In the genomic region with DNA sequence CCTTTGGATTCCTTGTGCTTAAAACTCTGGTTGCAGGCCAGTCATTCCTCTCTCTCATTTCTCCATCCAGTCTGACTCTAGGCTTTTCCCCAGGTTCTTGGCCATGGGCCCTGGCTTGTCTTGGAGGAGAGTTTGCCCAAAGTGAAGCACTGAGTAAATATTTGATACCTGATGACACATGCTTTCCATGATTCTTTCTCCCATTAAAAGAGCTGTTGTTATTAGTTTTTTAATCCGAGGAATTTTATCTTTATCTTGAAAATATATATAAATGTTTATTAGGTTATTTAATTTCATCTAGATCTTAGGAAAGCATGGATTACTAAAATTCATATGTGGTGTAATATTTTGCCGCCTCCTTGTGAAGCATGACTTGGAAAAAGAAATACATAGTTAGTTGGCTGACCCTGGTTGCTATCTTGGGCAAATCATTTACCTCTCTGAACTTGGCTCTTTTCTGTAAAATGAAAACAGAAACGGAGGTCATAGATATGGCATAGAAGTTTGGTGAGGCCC, we compare ENCODE assay signal across 12 cellular contexts.
DNase-seq lines count a peak whose midpoint lies in the region; FAIRE-seq and TF ChIP-seq lines count a peak whose summit lies in the region.
"Had no signal": no experiment of that assay in that cellular context is flagged by ENCODE, and none has a peak within 500 bp of the region (broad histone marks: within the 10 kb centered on the region; RNA-seq: fewer than 3 reads in every experiment).

No MANE protein-coding gene starts in this region.

- peak overlapping the region; percentile 39 for H2AFZ ChIP-seq in ACC112 (ENCODE audit: low read length, unreplicated experiment)
- H2AFZ ChIP-seq: parathyroid adenoma had no signal

- no peak overlapping the region for H3K4me3 ChIP-seq in ACC112 (ENCODE audit: low read depth, low read length)
- no peak overlapping the region for H3K4me3 ChIP-seq in MG63
- no peak overlapping the region for H3K4me3 ChIP-seq in epithelial cell of esophagus (ENCODE audit: low read length)

- H3K27ac ChIP-seq in ACC112 (ENCODE audit: low read depth, low read length) = peak overlapping the region; percentile 96
- H3K27ac ChIP-seq: parathyroid adenoma had no signal

- no peaks in the 10 kb centered on the region for H3K79me2 ChIP-seq in ACC112 (ENCODE audit: control insufficient read depth, insufficient read depth, low read length, unreplicated experiment)
- H3K79me2 ChIP-seq: parathyroid adenoma had no signal

- no peaks in the 10 kb centered on the region for H3K36me3 ChIP-seq in ACC112 (ENCODE audit: insufficient read depth, low read length)
- H3K36me3 ChIP-seq in MG63 = no peaks in the 10 kb centered on the region

- H3K9me3 ChIP-seq in MG63 = no peaks in the 10 kb centered on the region

- FAIRE-seq in frontal cortex (lab: Jason Lieb, UNC) = no peak

- intact Hi-C loops in posterior cingulate gyrus (cut with DNase I) = no loop called here

- no peak for TF ChIP-seq CTCF in epithelial cell of esophagus (IDR thresholded peaks at IDR 0.05; ENCODE audit: insufficient read depth, low read depth, low read length, missing control alignments)

- H3K4me1 ChIP-seq in ACC112 (ENCODE audit: control insufficient read depth, insufficient read depth, low read length, unreplicated experiment) = peaks cover 62% of the 10 kb centered on the region
- H3K4me1 ChIP-seq: parathyroid adenoma had no signal

- no peaks in the 10 kb centered on the region for H3K27me3 ChIP-seq in ACC112 (ENCODE audit: insufficient read depth, low read length)
- no peaks in the 10 kb centered on the region for H3K27me3 ChIP-seq in MG63

- DNase-seq in MG63 (peak; percentile 96), epithelial cell of esophagus (ENCODE audit: low read depth) (peak; percentile 94), medulla oblongata (ENCODE audit: extremely low spot score) (peak; percentile 27), iPS-NIHi11 (ENCODE audit: low spot score) (no peak), posterior cingulate gyrus (no peak), frontal cortex (ENCODE audit: low spot score in 2 of 2) (no peak)
- DNase-seq in effector CD8-positive, alpha-beta T cell (lab: John Stamatoyannopoulos, UW) = no peak
- DNase-seq: CD4-positive, CD25-positive, alpha-beta regulatory T cell; hippocampal formation; stimulated activated CD8-positive, alpha-beta memory T cell treated with anti-CD3 and anti-CD28 coated beads, Interleukin-4, amount 100 ng/mL, for 48 hours had no signal

Comparison
In these comparisons a context has a peak if more than half of its experiments do, and no peak if none do; other contexts are left out.
1. DNase-seq: peak in MG63 (single experiment), epithelial cell of esophagus (single experiment) and medulla oblongata (single experiment); none in iPS-NIHi11 (single experiment), posterior cingulate gyrus (0 of 10), frontal cortex (0 of 2) and effector CD8-positive, alpha-beta T cell (single experiment).